Comparison of ENCODE assay signal across 8 cellular contexts in the genomic region with DNA sequence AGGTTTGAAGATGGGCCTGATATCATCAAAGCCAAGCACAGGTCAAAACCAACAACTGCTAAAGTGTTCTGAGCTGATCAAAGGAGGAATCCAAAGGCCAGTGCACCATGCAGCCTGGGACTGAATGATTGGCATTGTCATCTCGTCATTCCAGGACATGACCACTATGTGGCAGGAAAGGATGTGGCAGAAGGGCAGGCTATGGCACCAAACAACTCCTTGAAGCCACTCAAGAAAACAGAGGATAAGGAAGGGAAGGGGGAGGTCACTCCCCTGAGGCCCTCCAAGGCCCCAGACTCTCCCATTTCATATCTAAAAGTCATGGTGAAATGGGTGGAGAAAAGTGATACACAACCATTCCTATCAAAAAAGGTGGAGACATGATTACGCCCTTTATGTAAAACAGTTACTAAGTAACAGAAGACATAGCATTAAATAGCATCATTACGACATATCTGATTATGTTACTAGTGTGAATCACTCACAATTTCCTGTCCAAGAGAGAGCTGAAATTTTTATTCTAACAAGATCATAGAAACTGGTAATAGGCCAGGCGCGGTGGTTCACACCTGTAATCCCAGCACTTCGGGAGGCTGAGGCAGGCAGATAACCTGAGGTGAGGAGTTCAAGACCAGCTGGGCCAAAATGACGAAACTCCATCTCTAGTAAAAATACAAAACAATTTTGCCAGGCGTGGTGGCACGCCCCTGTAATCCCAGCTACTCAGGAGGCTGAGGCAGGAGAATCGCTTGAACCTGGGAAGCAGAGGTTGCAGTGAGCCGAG. TPM values are rescaled to one million over a fixed set of nuclear protein-coding genes. Genes with fewer than 3 reads are reported as not detected.
DNase-seq lines count a peak whose midpoint lies in the region; ATAC-seq and TF ChIP-seq lines count a peak whose summit lies in the region.

No MANE protein-coding gene starts in this region.

- WGBS in thyroid gland, 2 donors, result 86% methylated on average over 11 of the region's 11 CpGs

- H3K4me1 ChIP-seq in ACC112 (ENCODE audit: control insufficient read depth, insufficient read depth, low read length, unreplicated experiment) (peaks cover 23% of the 10 kb centered on the region), breast epithelium (peaks cover 0 to 15% of the 10 kb centered on the region in 2 donors), thyroid gland (peaks cover 14 to 24% of the 10 kb centered on the region in 2 donors)

- intact Hi-C loops in breast epithelium (cut with DNase I; ENCODE audit: low total_unique reads), result no loop called here
- intact Hi-C loops in thyroid gland (cut with DNase I), result no loop called here

- no peaks in the 10 kb centered on the region for H3K27me3 ChIP-seq in ACC112 (ENCODE audit: insufficient read depth, low read length)
- H3K27me3 ChIP-seq in breast epithelium, result no peaks in the 10 kb centered on the region
- no peaks in the 10 kb centered on the region for H3K27me3 ChIP-seq in thyroid gland

- H3K36me3 ChIP-seq in ACC112 (ENCODE audit: insufficient read depth, low read length), result no peaks in the 10 kb centered on the region
- H3K36me3 ChIP-seq in breast epithelium, result no peaks in the 10 kb centered on the region
- H3K36me3 ChIP-seq in thyroid gland, result no peaks in the 10 kb centered on the region

- H3K79me2 ChIP-seq in ACC112 (ENCODE audit: control insufficient read depth, insufficient read depth, low read length, unreplicated experiment), result no peaks in the 10 kb centered on the region

- peak overlapping the region; percentile 75 for H3K27ac ChIP-seq in ACC112 (ENCODE audit: low read depth, low read length)
- H3K27ac ChIP-seq in breast epithelium, result peak overlapping the region; percentile 10 to 38
- H3K27ac ChIP-seq in thyroid gland, result no peak overlapping the region

- TF ChIP-seq CTCF in breast epithelium (IDR thresholded peaks at IDR 0.05), result peak; percentile 20 to 50 (median 40)
- TF ChIP-seq CTCF in thyroid gland (IDR thresholded peaks at IDR 0.05), result peak in 4 of 6 experiments; percentile 36 to 48 (median 42)

- no peaks in the 10 kb centered on the region for H3K9me3 ChIP-seq in breast epithelium
- no peaks in the 10 kb centered on the region for H3K9me3 ChIP-seq in thyroid gland

- ATAC-seq in HG03442 (IDR thresholded peaks at IDR 0.05; ENCODE audit: unreplicated experiment), result no peak

- TF ChIP-seq POLR2A in breast epithelium (IDR thresholded peaks at IDR 0.05) (no peak), thyroid gland (IDR thresholded peaks at IDR 0.05) (no peak)

- DNase-seq in GF-D8 (lab: John Stamatoyannopoulos, UW), result peak; percentile 13
- peak; percentile 58 for DNase-seq in NCI-H460 (ENCODE audit: extremely low read depth, low read depth)
- no peak for DNase-seq in breast epithelium (ENCODE audit: low spot score in 2 of 2)
- peak; percentile 66 for DNase-seq in kidney glomerular epithelial cell (lab: John Stamatoyannopoulos, UW)
- DNase-seq in thyroid gland, result peak in 1 of 2 donors; percentile 21
- no peak for DNase-seq in cerebellar nuclear complex (lab: John Stamatoyannopoulos, UW)

- no peak overlapping the region for H2AFZ ChIP-seq in ACC112 (ENCODE audit: low read length, unreplicated experiment)

- no peak overlapping the region for H3K4me3 ChIP-seq in ACC112 (ENCODE audit: low read depth, low read length)
- H3K4me3 ChIP-seq in breast epithelium, result no peak overlapping the region
- no peak overlapping the region for H3K4me3 ChIP-seq in thyroid gland (replicated peaks in 1 of 3)

RNA-seq across cellular contexts. Expression of gene AHNAK, which starts 49.3 kb away (rescaled TPM):
- total RNA-seq in NCI-H460 (2014; rRNA removed; shearing (Covaris generic)), result 80.2 and 86.0 TPM in 2 replicates
- polyA plus RNA-seq in NCI-H460 (2014; cell fraction: nucleus; rRNA removed), result 15.6 and 35.6 TPM in 2 replicates
- total RNA-seq in breast epithelium (1,000 to 10,000 TPM in 2 of 3 donors, 100 to 1,000 TPM in 1; 636 to 1,393 (median 1,040) TPM), thyroid gland (100 to 1,000 TPM; 227 to 400 (median 288) TPM)

Comparison
In these comparisons a context has a peak if more than half of its experiments do, and no peak if none do; other contexts are left out.
1. H3K27ac ChIP-seq: peak in ACC112 (single experiment) and breast epithelium (2 of 2); none in thyroid gland (0 of 3).
2. DNase-seq: peak in GF-D8 (single experiment), NCI-H460 (single experiment) and kidney glomerular epithelial cell (single experiment); none in breast epithelium (0 of 2) and cerebellar nuclear complex (0 of 2).